In genomic region chr16:85046957-85047866, GRCh38 we compare ENCODE assay signal across 12 cellular contexts. TPM values are rescaled to one million over a fixed set of nuclear protein-coding genes. Genes with fewer than 3 reads are reported as not detected.
DNase-seq lines count a peak whose midpoint lies in the region; ATAC-seq, FAIRE-seq and TF ChIP-seq lines count a peak whose summit lies in the region.
"Had no signal": no experiment of that assay in that cellular context is flagged by ENCODE, and none has a peak within 500 bp of the region (broad histone marks: within the 10 kb centered on the region; RNA-seq: fewer than 3 reads in every experiment).

No MANE protein-coding gene starts in this region.

- peaks cover 44% of the 10 kb centered on the region for H3K4me1 Mint-ChIP-seq in CD8-positive, alpha-beta T cell (ENCODE audit: low read depth)
- H3K4me1 Mint-ChIP-seq in mesothelial cell of epicardium, result peaks cover 19% of the 10 kb centered on the region

- no peak overlapping the region for H2AK5ac ChIP-seq in H1 (ENCODE audit: low read depth, low read length)

- peak overlapping the region; percentile 66 for H3K4me3 Mint-ChIP-seq in CD8-positive, alpha-beta T cell
- H3K4me3 Mint-ChIP-seq in mesothelial cell of epicardium, result no peak overlapping the region
- H3K4me3 Mint-ChIP-seq: nephron had no signal

- POLR2A ChIA-PET in CD8-positive, alpha-beta T cell (lab: Charles Lee), result interaction anchor here (1.2 to 1.6 kb wide), 5 partner anchors 8 to 58 kb away, joined by 3 to 10 read pairs (median 4); no protein-coding TSS in a partner anchor
- POLR2A ChIA-PET in H1 (lab: Charles Lee; ENCODE audit: partially characterized antibody), result interaction anchor here (1.5 kb wide), 1 partner anchor 9 kb away, joined by 5 read pairs; no protein-coding TSS in a partner anchor

- peak overlapping the region; percentile 90 for H3K27ac Mint-ChIP-seq in CD8-positive, alpha-beta T cell
- H3K27ac Mint-ChIP-seq in mesothelial cell of epicardium, result peak overlapping the region; percentile 33
- H3K27ac Mint-ChIP-seq: nephron had no signal

- CTCF ChIA-PET in CD8-positive, alpha-beta T cell (lab: Charles Lee), result interaction anchor here (1.1 to 3.5 kb wide), 6 partner anchors 9 to 39 kb away, joined by 3 to 15 read pairs (median 6); partner anchors contain the start of gene KIAA0513
- CTCF ChIA-PET in H1 (lab: Charles Lee; ENCODE audit: partially characterized antibody), result interaction anchor here (1.0 to 3.3 kb wide), 7 partner anchors 11 to 68 kb away, joined by 3 to 36 read pairs (median 4); partner anchors contain the start of gene KIAA0513

- no peak overlapping the region for H2BK12ac ChIP-seq in H1 (ENCODE audit: low read depth, low read length)

- peaks cover 1 to 2% of the 10 kb centered on the region in 2 experiments for H4K20me1 ChIP-seq in H1 (replicated peaks in 1 of 2; ENCODE audit: control insufficient read depth in 1 of 2, insufficient read depth in 2 of 2, low read length in 2 of 2)

- H3K4me2 ChIP-seq in H1 (ENCODE audit: insufficient read depth in 1 of 2, low read depth in 2 of 2, low read length in 2 of 2), result no peak overlapping the region

- H4K8ac ChIP-seq in H1 (ENCODE audit: extremely low read depth, insufficient read depth, low read length), result peak overlapping the region; percentile 41; the same call in 1 of the 2 replicates

- peak in 1 of 7 experiments; percentile 28 for DNase-seq in CD8-positive, alpha-beta T cell
- DNase-seq in NCI-H510A (lab: John Stamatoyannopoulos, UW) (peak; percentile 53), H1 (ENCODE audit: low read depth in 1 of 2, low spot score in 2 of 2) (no peak), mesothelial cell of epicardium (ENCODE audit: low spot score in 2 of 2, unreplicated experiment in 2 of 2) (no peak), omental fat pad (ENCODE audit: low spot score) (no peak), hypothalamus (lab: John Stamatoyannopoulos, UW) (no peak)
- DNase-seq: brain microvascular endothelial cell; NCI-H1694; stimulated activated CD4-positive, alpha-beta T cell treated with anti-CD3 and anti-CD28 coated beads, Interleukin-12 subunit alpha, Interleukin-12 subunit beta, amount 100 ng/mL, for 4 hours had no signal

- no peak overlapping the region for H2BK20ac ChIP-seq in H1 (ENCODE audit: low read length)

- H3K79me1 ChIP-seq in H1 (ENCODE audit: low read depth, low read length), result no peaks in the 10 kb centered on the region

- H4K91ac ChIP-seq in H1 (replicated peaks; ENCODE audit: insufficient read length, low read length), result no peak overlapping the region

- intact Hi-C loops in CD8-positive, alpha-beta T cell (cut with DNase I, micrococcal nuclease), result no loop called here

- peak; percentile 89 for ATAC-seq in CD8-positive, alpha-beta T cell
- ATAC-seq in omental fat pad (ENCODE audit: low FRiP score) (no peak), gastroesophageal sphincter (no peak), HG03521 (IDR thresholded peaks at IDR 0.05; ENCODE audit: unreplicated experiment) (no peak)

- no peak for FAIRE-seq in H1 (lab: Jason Lieb, UNC)

- no peak overlapping the region for H3K4ac ChIP-seq in H1 (replicated peaks; ENCODE audit: insufficient read length, low read depth, low read length)

- no peaks in the 10 kb centered on the region for H3K36me3 ChIP-seq in CD8-positive, alpha-beta T cell (ENCODE audit: insufficient read depth, low read length)
- H3K36me3 ChIP-seq in H1 (ENCODE audit: control insufficient read depth in 2 of 4, insufficient read depth in 4 of 4, low read length in 3 of 4) (no peaks in the 10 kb centered on the region), gastroesophageal sphincter (peaks cover 0 to 4% of the 10 kb centered on the region in 2 donors)
- H3K36me3 ChIP-seq: brain microvascular endothelial cell had no signal

- no peak overlapping the region for H3K9ac ChIP-seq in H1 (replicated peaks in 1 of 4; ENCODE audit: extremely low read depth in 1 of 4, low read depth in 3 of 4, low read length in 3 of 4)

- no peak overlapping the region for H3K18ac ChIP-seq in H1 (ENCODE audit: extremely low read depth, low read length)

- H3K27ac ChIP-seq in CD8-positive, alpha-beta T cell (ENCODE audit: low read depth, low read length), result peak overlapping the region; percentile 18
- H3K27ac ChIP-seq in H1 (ENCODE audit: low read depth, low read length), result no peak overlapping the region
- H3K27ac ChIP-seq in gastroesophageal sphincter, result no peak overlapping the region
- H3K27ac ChIP-seq: brain microvascular endothelial cell had no signal

- TF ChIP-seq CTCF in CD8-positive, alpha-beta T cell (IDR thresholded peaks at IDR 0.05), result no peak
- TF ChIP-seq CTCF in H1 (IDR thresholded peaks at IDR 0.05; ENCODE audit: control extremely low read depth in 1 of 3, insufficient read depth in 1 of 3, low read depth in 1 of 3, low read length in 3 of 3), result no peak
- TF ChIP-seq CTCF in mesothelial cell of epicardium (IDR thresholded peaks at IDR 0.05; ENCODE audit: unreplicated experiment), result no peak
- TF ChIP-seq CTCF in omental fat pad (IDR thresholded peaks at IDR 0.05), result no peak
- TF ChIP-seq CTCF in gastroesophageal sphincter (IDR thresholded peaks at IDR 0.05), result no peak

- no peak overlapping the region for H4K5ac ChIP-seq in H1 (ENCODE audit: insufficient read length, low read depth, low read length)

- H3K23me2 ChIP-seq in H1 (ENCODE audit: low read depth, low read length), result no peaks in the 10 kb centered on the region

- H3K56ac ChIP-seq in H1 (replicated peaks; ENCODE audit: insufficient read length, low read depth, low read length), result no peak overlapping the region

- TF ChIP-seq RAD21 in H1 (IDR thresholded peaks at IDR 0.05 in 1 of 2, conservative IDR thresholded peaks at IDR 0.05 in 1 of 2; ENCODE audit: low read depth in 2 of 2, low read length in 2 of 2), result no peak

- no peaks in the 10 kb centered on the region for H3K79me2 ChIP-seq in H1 (ENCODE audit: control insufficient read depth in 1 of 2, insufficient read depth in 2 of 2, low read length in 2 of 2)

- H3K36me3 Mint-ChIP-seq in CD8-positive, alpha-beta T cell, result peaks cover 13% of the 10 kb centered on the region
- no peaks in the 10 kb centered on the region for H3K36me3 Mint-ChIP-seq in mesothelial cell of epicardium

- H2BK120ac ChIP-seq in H1 (replicated peaks; ENCODE audit: low read depth, low read length), result no peak overlapping the region

- no peak overlapping the region for H3K14ac ChIP-seq in H1 (ENCODE audit: insufficient read length)

- peak overlapping the region; percentile 21 for H3K4me3 ChIP-seq in CD8-positive, alpha-beta T cell (ENCODE audit: low read depth, low read length)
- no peak overlapping the region for H3K4me3 ChIP-seq in H1 (ENCODE audit: extremely low read depth in 1 of 4, insufficient read depth in 2 of 4, low read depth in 3 of 4, low read length in 4 of 4)
- H3K4me3 ChIP-seq in gastroesophageal sphincter, result no peak overlapping the region

- no peak overlapping the region for H2BK5ac ChIP-seq in H1 (ENCODE audit: low read depth, low read length)

- no peak overlapping the region for H2BK15ac ChIP-seq in H1 (ENCODE audit: low read length)

- TF ChIP-seq EP300 in H1 (IDR thresholded peaks at IDR 0.05; ENCODE audit: borderline replicate concordance in 1 of 2, low read depth in 2 of 2, low read length in 2 of 2), result no peak
- TF ChIP-seq EP300 in gastroesophageal sphincter (IDR thresholded peaks at IDR 0.05), result no peak

- no peak overlapping the region for H3K23ac ChIP-seq in H1 (ENCODE audit: insufficient read length)

- H3K4me1 ChIP-seq in CD8-positive, alpha-beta T cell (ENCODE audit: insufficient read depth, low read length), result peaks cover 34% of the 10 kb centered on the region
- 0 out of 7 replicates have a peak, but pooled peaks cover 0 to 2% (median 0%) of the 10 kb centered on the region in 4 experiments for H3K4me1 ChIP-seq in H1 (replicated peaks in 1 of 4; ENCODE audit: control insufficient read depth in 3 of 4, insufficient read depth in 4 of 4, low read length in 3 of 4)
- peaks cover 0 to 17% (median 2%) of the 10 kb centered on the region in 3 donors for H3K4me1 ChIP-seq in gastroesophageal sphincter

- WGBS in H1 (ENCODE audit: extremely low coverage in 1 of 2, insufficient coverage in 1 of 2, insufficient read length in 1 of 2, insufficient replicate concordance in 2 of 2, low coverage in 1 of 2, low lambda C conversion rate in 2 of 2, missing lambda C conversion rate in 1 of 2), 2 experiments, result 89% methylated on average over 18 of the region's 20 CpGs; no CpG with 5 or more reads in 1 of the 2 experiments
- 77 to 87% methylated on average over 6 to 7 of the region's 20 CpGs for whole genome bisulfite sequencing in gastroesophageal sphincter (ENCODE audit: low coverage in 1 of 2), 2 donors

- H3K9me3 ChIP-seq in CD8-positive, alpha-beta T cell (ENCODE audit: low read length), result no peaks in the 10 kb centered on the region
- H3K9me3 ChIP-seq in H1 (ENCODE audit: insufficient read depth in 2 of 2, low read depth in 1 of 2, low read length in 1 of 2) (no peaks in the 10 kb centered on the region), gastroesophageal sphincter (no peaks in the 10 kb centered on the region)

- no peaks in the 10 kb centered on the region for H3K27me3 Mint-ChIP-seq in CD8-positive, alpha-beta T cell (ENCODE audit: low read depth)
- H3K27me3 Mint-ChIP-seq in mesothelial cell of epicardium (ENCODE audit: low read depth), result no peaks in the 10 kb centered on the region

- no peaks in the 10 kb centered on the region for H3K27me3 ChIP-seq in CD8-positive, alpha-beta T cell (ENCODE audit: insufficient read depth, low read length)
- H3K27me3 ChIP-seq in H1 (replicated peaks in 1 of 4; ENCODE audit: control insufficient read depth in 3 of 4, extremely low read depth in 1 of 4, insufficient read depth in 3 of 4, low read length in 3 of 4), result no peaks in the 10 kb centered on the region
- no peaks in the 10 kb centered on the region for H3K27me3 ChIP-seq in gastroesophageal sphincter
- H3K27me3 ChIP-seq: brain microvascular endothelial cell had no signal

- no peaks in the 10 kb centered on the region for H3K9me3 Mint-ChIP-seq in CD8-positive, alpha-beta T cell
- H3K9me3 Mint-ChIP-seq in mesothelial cell of epicardium, result peaks cover 3% of the 10 kb centered on the region
- H3K9me3 Mint-ChIP-seq: nephron had no signal

- TF ChIP-seq POLR2A in H1 (IDR thresholded peaks at IDR 0.05; ENCODE audit: control extremely low read depth in 1 of 2, low read depth in 2 of 2, low read length in 2 of 2) (no peak), gastroesophageal sphincter (IDR thresholded peaks at IDR 0.05) (no peak)

- H2AFZ ChIP-seq in H1 (ENCODE audit: low read length), result no peak overlapping the region

RNA-seq across cellular contexts. Expression of gene KIAA0513, which starts 19.6 kb away (rescaled TPM):
- 10 to 100 TPM in 1 of 2 experiments, 1 to 10 TPM in 1; 9.7 to 10.3 TPM for total RNA-seq in CD8-positive, alpha-beta T cell
- total RNA-seq in H1 (2021; fragmentation: NEBNext Ultra II Directional; extraction: Animal tissue kit (Norgen Biotek cat#: 25700)), result 5.8 and 6.1 TPM in 2 replicates
- 2.1 and 3.6 TPM in 2 replicates for polyA plus RNA-seq in H1 (2011; rRNA removed)
- 2.9 TPM for polyA plus RNA-seq in H1 (2011; cell fraction: cytosol; rRNA removed)
- polyA plus RNA-seq in H1 (2011; cell fraction: nucleus; rRNA removed), result 4.0 TPM
- polyA plus RNA-seq in H1 (2012, experiment 1 of 2), result 3.0 to 5.0 TPM (median 4.1 TPM) in 4 replicates
- 8.6 TPM for polyA plus RNA-seq in H1 (2012, experiment 2 of 2)
- polyA plus RNA-seq in H1 (2013, experiment 1 of 2), result 3.0 TPM
- polyA plus RNA-seq in H1 (2013, experiment 2 of 2), result 3.0 TPM
- polyA minus RNA-seq in H1 (2011; rRNA and poly(A)+ RNA removed), result 7.2 and 7.6 TPM in 2 replicates
- 2.6 TPM for polyA minus RNA-seq in H1 (2011; cell fraction: cytosol; rRNA and poly(A)+ RNA removed)
- 3.6 TPM for polyA minus RNA-seq in H1 (2011; cell fraction: nucleus; rRNA and poly(A)+ RNA removed)
- total RNA-seq in mesothelial cell of epicardium (6.0 to 7.5 TPM (median 6.8 TPM) in 3 replicates), omental fat pad (10 to 100 TPM in 3 of 4 donors, 1 to 10 TPM in 1; 9.1 to 13.2 (median 11.2) TPM), gastroesophageal sphincter (10 to 100 TPM; 14.8 to 43.4 (median 28.5) TPM)

RNA-seq across cellular contexts. Expression of gene ZDHHC7, which starts 35.9 kb away (rescaled TPM):
- 10 to 100 TPM; 85.4 to 92.1 TPM for total RNA-seq in CD8-positive, alpha-beta T cell
- 40.5 and 43.5 TPM in 2 replicates for total RNA-seq in H1 (2021; fragmentation: NEBNext Ultra II Directional; extraction: Animal tissue kit (Norgen Biotek cat#: 25700))
- 56.3 and 125 TPM in 2 replicates for polyA plus RNA-seq in H1 (2011; rRNA removed)
- polyA plus RNA-seq in H1 (2011; cell fraction: cytosol; rRNA removed), result 45.4 TPM
- 67.9 TPM for polyA plus RNA-seq in H1 (2011; cell fraction: nucleus; rRNA removed)
- 28.9 to 38.4 TPM (median 30.3 TPM) in 4 replicates for polyA plus RNA-seq in H1 (2012, experiment 1 of 2)
- polyA plus RNA-seq in H1 (2012, experiment 2 of 2), result 19.1 TPM
- polyA plus RNA-seq in H1 (2013, experiment 1 of 2), result 31.1 TPM
- 32.2 TPM for polyA plus RNA-seq in H1 (2013, experiment 2 of 2)
- polyA minus RNA-seq in H1 (2011; rRNA and poly(A)+ RNA removed), result 46.1 and 48.2 TPM in 2 replicates
- 21.2 TPM for polyA minus RNA-seq in H1 (2011; cell fraction: cytosol; rRNA and poly(A)+ RNA removed)
- polyA minus RNA-seq in H1 (2011; cell fraction: nucleus; rRNA and poly(A)+ RNA removed), result 19.7 TPM
- total RNA-seq in mesothelial cell of epicardium (45.4 to 47.9 TPM (median 45.7 TPM) in 3 replicates), omental fat pad (10 to 100 TPM; 41.3 to 72.2 (median 51.3) TPM), gastroesophageal sphincter (10 to 100 TPM; 55.3 to 77.5 (median 66.3) TPM)
